Comparison of ENCODE assay signal across 1 cellular context in genomic region chr2:70121627-70122372, GRCh38.
TF ChIP-seq lines count a peak whose summit lies in the region.

No MANE protein-coding gene starts in this region.

TF ChIP-seq in IMR-90, 13 proteins besides CTCF, POLR2A, EP300 and RAD21:
- no peak for TF ChIP-seq USF2 (IDR thresholded peaks at IDR 0.05; ENCODE audit: low read depth, low read length)
